Comparison of ENCODE assay signal across 20 cellular contexts in genomic region chr14:63342381-63342780, GRCh38. TPM values are rescaled to one million over a fixed set of nuclear protein-coding genes. Genes with fewer than 3 reads are reported as not detected.
DNase-seq lines count a peak whose midpoint lies in the region; ATAC-seq lines count a peak whose summit lies in the region.
"Had no signal": no experiment of that assay in that cellular context is flagged by ENCODE, and none has a peak within 500 bp of the region (broad histone marks: within the 10 kb centered on the region; RNA-seq: fewer than 3 reads in every experiment).

No MANE protein-coding gene starts in this region.

- no peak overlapping the region for H3K9ac ChIP-seq in SK-N-MC (ENCODE audit: insufficient read length)

- DNase-seq in DMS153 (lab: John Stamatoyannopoulos, UW) (peak; percentile 41), NCI-H1930 (lab: John Stamatoyannopoulos, UW) (peak; percentile 37 to 46), SK-N-MC (ENCODE audit: low read depth, low spot score) (peak; percentile 35), left lobe of liver (ENCODE audit: low spot score) (no peak), HT-29 (ENCODE audit: low spot score) (no peak), EL (no peak), H7 (no peak)
- DNase-seq: activated CD4-positive, alpha-beta T cell treated with anti-CD3 and anti-CD28 coated beads, Interleukin-2, amount 50 U/mL, for 48 hours; activated T-cell treated with anti-CD3 and anti-CD28 coated beads, Interleukin-2, amount 50 U/mL, for 1 hour; esophagus squamous epithelium; HCEC 1CT; kidney glomerular epithelial cell; midbrain; NCI-H526; RPMI8226; sigmoid colon; stimulated activated CD4-positive, alpha-beta T cell treated with anti-CD3 and anti-CD28 coated beads, Interleukin-2, amount 100 ng/mL, for 48 hours; testis had no signal

- H3K4me3 ChIP-seq in SK-N-MC (peak overlapping the region; percentile 37), H7 (ENCODE audit: insufficient read depth, low read depth, low read length) (no peak overlapping the region)
- H3K4me3 ChIP-seq: esophagus squamous epithelium, sigmoid colon, testis had no signal

- H3K9me3 ChIP-seq in SK-N-MC (ENCODE audit: low read depth, low read length) = no peaks in the 10 kb centered on the region; the same call in 1 of the 2 replicates
- H3K9me3 ChIP-seq: esophagus squamous epithelium, sigmoid colon, testis had no signal

- H3K27me3 ChIP-seq in H7 (ENCODE audit: control insufficient read depth, insufficient read depth, low read length) = no peaks in the 10 kb centered on the region
- H3K27me3 ChIP-seq: sigmoid colon, testis had no signal

- H3K27ac ChIP-seq in SK-N-MC = peak overlapping the region; percentile 52; the same call in 1 of the 2 replicates
- H3K27ac ChIP-seq: esophagus squamous epithelium, sigmoid colon, testis had no signal

- no peaks in the 10 kb centered on the region for H3K36me3 ChIP-seq in SK-N-MC (ENCODE audit: insufficient read depth, low read length)
- H3K36me3 ChIP-seq in H7 (replicated peaks; ENCODE audit: control insufficient read depth, insufficient read depth, low read length) = no peaks in the 10 kb centered on the region
- H3K36me3 ChIP-seq: esophagus squamous epithelium, sigmoid colon had no signal

- ATAC-seq in left lobe of liver = peak; percentile 31
- no peak for ATAC-seq in HG02642 (IDR thresholded peaks at IDR 0.05; ENCODE audit: poor library complexity, unreplicated experiment)
- ATAC-seq: activated naive CD4-positive, alpha-beta T cell treated with anti-CD3 and anti-CD28 coated beads, Interleukin-2, amount 50 U/mL, for 72 hours had no signal

RNA-seq across cellular contexts. Expression of gene GPHB5, which starts 23.6 kb away (rescaled TPM):
- total RNA-seq in left lobe of liver = not detected
- total RNA-seq in HT-29 (2014; rRNA removed; shearing (Covaris generic)) = not detected in 2 replicates
- not detected in 2 replicates for total RNA-seq in H7 (2014; rRNA removed; shearing (Covaris generic))
- total RNA-seq: activated naive CD4-positive, alpha-beta T cell treated with anti-CD3 and anti-CD28 coated beads, Interleukin-2, amount 50 U/mL, for 72 hours; esophagus squamous epithelium; sigmoid colon; testis had no signal

Comparison
In these comparisons a context has a peak if more than half of its experiments do, and no peak if none do; other contexts are left out.
1. DNase-seq: peak in DMS153 (single experiment), NCI-H1930 (2 of 2) and SK-N-MC (single experiment); none in left lobe of liver (single experiment), HT-29 (single experiment), EL (single experiment) and H7 (single experiment).